In the genomic region with DNA sequence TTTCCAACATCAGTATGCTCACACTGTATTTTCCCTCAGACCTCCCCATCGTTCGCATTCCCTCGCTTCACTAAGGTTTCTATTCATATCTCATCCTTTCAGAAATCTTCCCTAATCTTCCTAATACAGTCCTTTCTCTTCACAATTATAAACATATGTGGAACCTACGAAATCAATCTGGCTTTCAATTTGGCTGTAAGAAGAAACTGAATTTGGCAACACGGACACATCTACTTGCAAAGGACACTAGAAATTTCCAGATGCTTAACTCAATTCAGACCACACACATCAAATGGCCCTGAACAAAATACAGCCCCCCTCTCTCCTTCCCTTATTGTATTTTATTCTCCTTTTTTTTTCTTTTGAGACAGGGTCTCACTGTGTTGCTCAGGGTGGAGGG, we compare ENCODE assay signal across 31 cellular contexts. TPM values are rescaled to one million over a fixed set of nuclear protein-coding genes. Genes with fewer than 3 reads are reported as not detected.
"Had no signal": no experiment of that assay in that cellular context is flagged by ENCODE, and none has a peak within 500 bp of the region (broad histone marks: within the 10 kb centered on the region; RNA-seq: fewer than 3 reads in every experiment).

No MANE protein-coding gene starts in this region.

- H3K4me3 Mint-ChIP-seq: activated T-helper 1 cell treated with anti-CD3 and anti-CD28 coated beads, Interleukin-12 subunit alpha, Interleukin-12 subunit beta, Interleukin-2, Interleukin-4 antibody, amounts not matched to agents 30 ng/mL and 10 ng/mL and 1 ng/mL, durations not matched to agents 14 hours and 24 hours and 36 hours; brain; nephron; stimulated activated naive CD8-positive, alpha-beta T cell treated with anti-CD3 and anti-CD28 coated beads, Interleukin-15, amount 100 ng/mL, for 72 hours had no signal

- H3K4me3 ChIP-seq: adrenal gland, ascending aorta, cardiac muscle cell, colonic mucosa, dorsolateral prefrontal cortex, left lung, lower lobe of right lung, mucosa of descending colon, ovary, right lobe of liver, upper lobe of left lung, vagina had no signal

- H3K27me3 ChIP-seq: adrenal gland, ascending aorta, cardiac muscle cell, colonic mucosa, dorsolateral prefrontal cortex, left lung, ovary, right lobe of liver, upper lobe of left lung, vagina had no signal

- H3K27ac ChIP-seq: adrenal gland, ascending aorta, cardiac muscle cell, colonic mucosa, dorsolateral prefrontal cortex, left lung, lower lobe of right lung, ovary, right lobe of liver, upper lobe of left lung, vagina, VCaP had no signal

- DNase-seq: activated CD4-positive, alpha-beta T cell treated with anti-CD3 and anti-CD28 coated beads, Interleukin-2, amount 50 U/mL, for 1 hour; activated gamma-delta T cell treated with Interleukin-2 at 50 U/mL for 16 hours; adrenal gland; cerebellar nuclear complex; colonic mucosa; dorsolateral prefrontal cortex; effector memory CD4-positive, alpha-beta T cell; left lung; lower lobe of right lung; mucosa of descending colon; ovary; right lobe of liver; stimulated activated CD4-positive, alpha-beta T cell treated with anti-CD3 and anti-CD28 coated beads, Interleukin-2, amount 100 ng/mL, for 48 hours; stimulated activated naive CD8-positive, alpha-beta T cell treated with anti-CD3 and anti-CD28 coated beads, Interleukin-15, amount 100 ng/mL, for 72 hours; substantia nigra; T-helper 1 cell; upper lobe of left lung had no signal

- ATAC-seq: activated CD4-positive, CD25-positive, alpha-beta regulatory T cell treated with anti-CD3 and anti-CD28 coated beads, Interleukin-2, amount 50 U/mL, for 24 hours; activated naive CD4-positive, alpha-beta T cell treated with anti-CD3 and anti-CD28 coated beads, Interleukin-2, amount 50 U/mL, for 72 hours; left lung; lower lobe of right lung; mucosa of descending colon; right lobe of liver; stimulated activated naive CD8-positive, alpha-beta T cell treated with anti-CD3 and anti-CD28 coated beads, Interleukin-15, amount 100 ng/mL, for 72 hours had no signal

- H3K9me3 ChIP-seq: adrenal gland, ascending aorta, colonic mucosa, left lung, lower lobe of right lung, mucosa of descending colon, ovary, right lobe of liver, upper lobe of left lung, vagina had no signal

- H3K4me1 Mint-ChIP-seq: brain, nephron had no signal

- H3K27ac Mint-ChIP-seq: activated naive CD4-positive, alpha-beta T cell treated with anti-CD3 and anti-CD28 coated beads, Interleukin-2, amount 50 U/mL, for 72 hours; activated T-helper 1 cell treated with anti-CD3 and anti-CD28 coated beads, Interleukin-12 subunit alpha, Interleukin-12 subunit beta, Interleukin-2, Interleukin-4 antibody, amounts not matched to agents 30 ng/mL and 10 ng/mL and 1 ng/mL, durations not matched to agents 14 hours and 24 hours and 36 hours; nephron; progenitor cell of endocrine pancreas; stimulated activated naive CD8-positive, alpha-beta T cell treated with anti-CD3 and anti-CD28 coated beads, Interleukin-15, amount 100 ng/mL, for 72 hours had no signal

- H3K36me3 ChIP-seq: colonic mucosa, ovary, right lobe of liver had no signal

- H3K27me3 Mint-ChIP-seq: brain; progenitor cell of endocrine pancreas; stimulated activated naive CD8-positive, alpha-beta T cell treated with anti-CD3 and anti-CD28 coated beads, Interleukin-15, amount 100 ng/mL, for 72 hours had no signal

- H3K4me1 ChIP-seq: adrenal gland, ascending aorta, colonic mucosa, left lung, lower lobe of right lung, right lobe of liver, vagina had no signal

RNA-seq across cellular contexts. Expression of a gene that starts 39.1 kb away (rescaled TPM):
- total RNA-seq: activated T-helper 1 cell treated with anti-CD3 and anti-CD28 coated beads, Interleukin-12 subunit alpha, Interleukin-12 subunit beta, Interleukin-2, Interleukin-4 antibody, amounts not matched to agents 30 ng/mL and 10 ng/mL and 1 ng/mL, durations not matched to agents 14 hours and 24 hours and 36 hours; ascending aorta; cardiac muscle cell; fibroblast of lung; frontal cortex; mucosa of descending colon; progenitor cell of endocrine pancreas; renal cortical epithelial cell; skeletal muscle tissue; vagina had no signal
- polyA plus RNA-seq: cardiac muscle cell had no signal

RNA-seq across cellular contexts. Expression of a gene that starts 59.3 kb away (rescaled TPM):
- total RNA-seq: ascending aorta had no signal
